Comparison of ENCODE assay signal across 28 cellular contexts in the genomic region with DNA sequence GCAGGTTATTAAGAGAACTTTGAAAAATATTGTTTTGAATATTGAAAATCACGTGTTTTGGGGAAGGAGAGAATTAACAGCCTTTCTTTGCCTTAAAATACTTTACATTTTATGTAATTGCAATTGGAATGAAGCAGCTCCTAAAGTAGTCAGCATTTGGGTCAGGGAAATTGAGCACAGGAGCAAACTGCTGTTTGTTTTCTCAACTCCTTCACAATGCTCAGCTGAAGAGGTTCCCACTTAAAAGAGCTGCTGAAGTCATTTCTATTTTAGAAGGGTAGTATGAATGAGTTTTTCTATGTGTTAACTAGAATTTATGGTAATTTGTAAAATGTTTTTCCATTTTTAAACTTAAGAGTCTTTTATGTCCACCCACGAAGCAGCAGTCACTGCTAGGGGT. TPM values are rescaled to one million over a fixed set of nuclear protein-coding genes. Genes with fewer than 3 reads are reported as not detected.
DNase-seq lines count a peak whose midpoint lies in the region; ATAC-seq, FAIRE-seq and TF ChIP-seq lines count a peak whose summit lies in the region.
"Had no signal": no experiment of that assay in that cellular context is flagged by ENCODE, and none has a peak within 500 bp of the region (broad histone marks: within the 10 kb centered on the region; RNA-seq: fewer than 3 reads in every experiment).

No MANE protein-coding gene starts in this region.

- H4K8ac ChIP-seq in H1 (ENCODE audit: extremely low read depth, insufficient read depth, low read length), result no peak overlapping the region

- FAIRE-seq in H1 (lab: Jason Lieb, UNC), result no peak
- FAIRE-seq: A549, bronchial epithelial cell, colon had no signal

- H3K18ac ChIP-seq in H1 (ENCODE audit: extremely low read depth, low read length), result no peak overlapping the region

- H2BK120ac ChIP-seq in H1 (replicated peaks; ENCODE audit: low read depth, low read length), result no peak overlapping the region

- H3K4me1 ChIP-seq in H1 (replicated peaks in 1 of 4; ENCODE audit: control insufficient read depth in 3 of 4, insufficient read depth in 4 of 4, low read length in 3 of 4), result peaks cover 0 to 4% (median 0%) of the 10 kb centered on the region in 4 experiments; a peak in 1 of 7 replicates
- H3K4me1 ChIP-seq: A549, foreskin keratinocyte had no signal

- H4K91ac ChIP-seq in H1 (replicated peaks; ENCODE audit: insufficient read length, low read length), result no peak overlapping the region

- no peak for TF ChIP-seq CTCF in H1 (IDR thresholded peaks at IDR 0.05; ENCODE audit: control extremely low read depth in 1 of 3, insufficient read depth in 1 of 3, low read depth in 1 of 3, low read length in 3 of 3)

- H3K9me3 ChIP-seq in H1 (ENCODE audit: insufficient read depth in 2 of 2, low read depth in 1 of 2, low read length in 1 of 2), result no peaks in the 10 kb centered on the region
- H3K9me3 ChIP-seq: A549 had no signal

- no peak overlapping the region for H3K9ac ChIP-seq in H1 (replicated peaks in 1 of 4; ENCODE audit: extremely low read depth in 1 of 4, low read depth in 3 of 4, low read length in 3 of 4)

- no peaks in the 10 kb centered on the region for H3K79me2 ChIP-seq in H1 (ENCODE audit: control insufficient read depth in 1 of 2, insufficient read depth in 2 of 2, low read length in 2 of 2)
- H3K79me2 ChIP-seq: hepatocyte had no signal

- peaks cover 24% of the 10 kb centered on the region for H3K4me1 Mint-ChIP-seq in activated CD4-positive, alpha-beta T cell treated with anti-CD3 and anti-CD28 coated beads, Interleukin-2, amount 10 ng/mL, durations not matched to agents 7 days and 5 days
- H3K4me1 Mint-ChIP-seq in effector memory CD8-positive, alpha-beta T cell (ENCODE audit: low read depth in 2 of 2), result peaks cover 10 to 16% of the 10 kb centered on the region in 2 donors

- no peak overlapping the region for H3K23ac ChIP-seq in H1 (ENCODE audit: insufficient read length)

- no peak for TF ChIP-seq POLR2A in H1 (IDR thresholded peaks at IDR 0.05; ENCODE audit: control extremely low read depth in 1 of 2, low read depth in 2 of 2, low read length in 2 of 2)

- H3K4me3 Mint-ChIP-seq in activated CD4-positive, alpha-beta T cell treated with anti-CD3 and anti-CD28 coated beads, Interleukin-2, amount 10 ng/mL, durations not matched to agents 7 days and 5 days, result no peak overlapping the region
- H3K4me3 Mint-ChIP-seq in effector memory CD8-positive, alpha-beta T cell, result no peak overlapping the region

- POLR2A ChIA-PET in activated CD4-positive, alpha-beta T cell treated with anti-CD3 and anti-CD28 coated beads, Interleukin-2, amount 10 ng/mL, durations not matched to agents 7 days and 5 days (lab: Charles Lee), result no interaction called here
- POLR2A ChIA-PET in H1 (lab: Charles Lee; ENCODE audit: partially characterized antibody), result no interaction called here

- no peak overlapping the region for H2AK5ac ChIP-seq in H1 (ENCODE audit: low read depth, low read length)

- H2AFZ ChIP-seq in H1 (ENCODE audit: low read length), result no peak overlapping the region
- H2AFZ ChIP-seq: hepatocyte had no signal

- no peak overlapping the region for H3K14ac ChIP-seq in H1 (ENCODE audit: insufficient read length)

- no peaks in the 10 kb centered on the region for H3K9me3 Mint-ChIP-seq in activated CD4-positive, alpha-beta T cell treated with anti-CD3 and anti-CD28 coated beads, Interleukin-2, amount 10 ng/mL, durations not matched to agents 7 days and 5 days
- no peaks in the 10 kb centered on the region for H3K9me3 Mint-ChIP-seq in effector memory CD8-positive, alpha-beta T cell
- H3K9me3 Mint-ChIP-seq: IgD-negative memory B cell had no signal

- CTCF ChIA-PET in activated CD4-positive, alpha-beta T cell treated with anti-CD3 and anti-CD28 coated beads, Interleukin-2, amount 10 ng/mL, durations not matched to agents 7 days and 5 days (lab: Charles Lee), result interaction anchor here (1.2 to 1.5 kb wide), 2 partner anchors 10 to 12 kb away, joined by 4 read pairs; no protein-coding TSS in a partner anchor
- CTCF ChIA-PET in H1 (lab: Charles Lee; ENCODE audit: partially characterized antibody), result no interaction called here

- H3K27me3 Mint-ChIP-seq in activated CD4-positive, alpha-beta T cell treated with anti-CD3 and anti-CD28 coated beads, Interleukin-2, amount 10 ng/mL, durations not matched to agents 7 days and 5 days, result no peaks in the 10 kb centered on the region
- no peaks in the 10 kb centered on the region for H3K27me3 Mint-ChIP-seq in effector memory CD8-positive, alpha-beta T cell
- H3K27me3 Mint-ChIP-seq: IgD-negative memory B cell had no signal

- 79% methylated on average over 2 of the region's 2 CpGs; no CpG with 5 or more reads in 1 of the 2 experiments for WGBS in H1 (ENCODE audit: extremely low coverage in 1 of 2, insufficient coverage in 1 of 2, insufficient read length in 1 of 2, insufficient replicate concordance in 2 of 2, low coverage in 1 of 2, low lambda C conversion rate in 2 of 2, missing lambda C conversion rate in 1 of 2), 2 experiments

- H2BK5ac ChIP-seq in H1 (ENCODE audit: low read depth, low read length), result no peak overlapping the region

- TF ChIP-seq EP300 in H1 (IDR thresholded peaks at IDR 0.05; ENCODE audit: borderline replicate concordance in 1 of 2, low read depth in 2 of 2, low read length in 2 of 2), result no peak

- peak overlapping the region; percentile 31 for H3K27ac Mint-ChIP-seq in activated CD4-positive, alpha-beta T cell treated with anti-CD3 and anti-CD28 coated beads, Interleukin-2, amount 10 ng/mL, durations not matched to agents 7 days and 5 days
- H3K27ac Mint-ChIP-seq in effector memory CD8-positive, alpha-beta T cell, result no peak overlapping the region

- H3K4me2 ChIP-seq in H1 (ENCODE audit: insufficient read depth in 1 of 2, low read depth in 2 of 2, low read length in 2 of 2), result no peak overlapping the region
- H3K4me2 ChIP-seq: A549, hepatocyte had no signal

- H4K20me1 ChIP-seq in H1 (replicated peaks in 1 of 2; ENCODE audit: control insufficient read depth in 1 of 2, insufficient read depth in 2 of 2, low read length in 2 of 2), result no peaks in the 10 kb centered on the region

- H2BK15ac ChIP-seq in H1 (ENCODE audit: low read length), result no peak overlapping the region

- H4K5ac ChIP-seq in H1 (ENCODE audit: insufficient read length, low read depth, low read length), result no peak overlapping the region

- no peak overlapping the region for H3K4ac ChIP-seq in H1 (replicated peaks; ENCODE audit: insufficient read length, low read depth, low read length)

- H3K36me3 ChIP-seq in H1 (ENCODE audit: control insufficient read depth in 2 of 4, insufficient read depth in 4 of 4, low read length in 3 of 4), result no peaks in the 10 kb centered on the region
- H3K36me3 ChIP-seq: WERI-Rb-1 had no signal

- H3K27ac ChIP-seq in H1 (ENCODE audit: low read depth, low read length), result no peak overlapping the region
- H3K27ac ChIP-seq: A549, foreskin keratinocyte, hepatocyte, WERI-Rb-1 had no signal

- no peak for DNase-seq in activated CD4-positive, alpha-beta T cell treated with anti-CD3 and anti-CD28 coated beads, Interleukin-2, amount 10 ng/mL, durations not matched to agents 7 days and 5 days
- DNase-seq in activated CD4-positive, alpha-beta T cell treated with anti-CD3 and anti-CD28 coated beads for 4 hours, result no peak
- DNase-seq in DMS79 (lab: John Stamatoyannopoulos, UW) (peak; percentile 57), NCI-H774 (lab: John Stamatoyannopoulos, UW) (peak; percentile 59), H1 (ENCODE audit: low read depth in 1 of 2, low spot score in 2 of 2) (no peak), NOMO-1 (lab: John Stamatoyannopoulos, UW; ENCODE audit: unreplicated experiment in 2 of 2) (no peak)
- DNase-seq in effector memory CD8-positive, alpha-beta T cell, result no peak
- DNase-seq: activated CD4-positive, alpha-beta T cell treated with anti-CD3 and anti-CD28 coated beads, Interleukin-2, amount 50 U/mL, for 48 hours; activated T-cell treated with anti-CD3 and anti-CD28 coated beads, Interleukin-2, amount 50 U/mL, for 1 hour; amygdala; effector memory CD4-positive, alpha-beta T cell; foreskin keratinocyte; mesendoderm; stimulated activated CD4-positive, alpha-beta T cell treated with anti-CD3 and anti-CD28 coated beads, Interleukin-1b, Interleukin-23, amount 100 ng/mL, for 48 hours; substantia nigra; T-helper 9 cell; WERI-Rb-1 had no signal

- no peaks in the 10 kb centered on the region for H3K79me1 ChIP-seq in H1 (ENCODE audit: low read depth, low read length)

- no peaks in the 10 kb centered on the region for H3K23me2 ChIP-seq in H1 (ENCODE audit: low read depth, low read length)

- no peak overlapping the region for H3K56ac ChIP-seq in H1 (replicated peaks; ENCODE audit: insufficient read length, low read depth, low read length)

- H2BK20ac ChIP-seq in H1 (ENCODE audit: low read length), result no peak overlapping the region

- no peak overlapping the region for H3K4me3 ChIP-seq in H1 (ENCODE audit: extremely low read depth in 1 of 4, insufficient read depth in 2 of 4, low read depth in 3 of 4, low read length in 4 of 4)
- H3K4me3 ChIP-seq: A549, hepatocyte, skin epidermis had no signal

- 0 out of 2 replicates have a peak overlapping the region, but pooled peaks have one; percentile 2 for H2BK12ac ChIP-seq in H1 (ENCODE audit: low read depth, low read length)

- no peaks in the 10 kb centered on the region for H3K36me3 Mint-ChIP-seq in activated CD4-positive, alpha-beta T cell treated with anti-CD3 and anti-CD28 coated beads, Interleukin-2, amount 10 ng/mL, durations not matched to agents 7 days and 5 days (ENCODE audit: low read depth)
- peaks cover 7% of the 10 kb centered on the region for H3K36me3 Mint-ChIP-seq in effector memory CD8-positive, alpha-beta T cell (ENCODE audit: insufficient read depth)
- H3K36me3 Mint-ChIP-seq: IgD-negative memory B cell had no signal

- ATAC-seq in HG03520 (IDR thresholded peaks at IDR 0.05; ENCODE audit: unreplicated experiment), result no peak
- no peak for ATAC-seq in effector memory CD8-positive, alpha-beta T cell (replicated peaks)
- ATAC-seq: A549, esophagus mucosa, foreskin keratinocyte, Right ventricle myocardium inferior had no signal

- no peaks in the 10 kb centered on the region for H3K27me3 ChIP-seq in H1 (replicated peaks in 1 of 4; ENCODE audit: control insufficient read depth in 3 of 4, extremely low read depth in 1 of 4, insufficient read depth in 3 of 4, low read length in 3 of 4)
- H3K27me3 ChIP-seq: foreskin keratinocyte, hepatocyte had no signal

- no peak for TF ChIP-seq RAD21 in H1 (IDR thresholded peaks at IDR 0.05 in 1 of 2, conservative IDR thresholded peaks at IDR 0.05 in 1 of 2; ENCODE audit: low read depth in 2 of 2, low read length in 2 of 2)

RNA-seq across cellular contexts. Expression of a gene that starts 8.1 kb away (rescaled TPM):
- 100 to 1,000 TPM; 326 to 344 TPM for total RNA-seq in activated CD4-positive, alpha-beta T cell treated with anti-CD3 and anti-CD28 coated beads, Interleukin-2, amount 10 ng/mL, durations not matched to agents 7 days and 5 days
- 39.8 and 46.2 TPM in 2 replicates for total RNA-seq in H1 (2021; fragmentation: NEBNext Ultra II Directional; extraction: Animal tissue kit (Norgen Biotek cat#: 25700))
- polyA plus RNA-seq in H1 (2011; rRNA removed), result 55.2 and 79.1 TPM in 2 replicates
- polyA plus RNA-seq in H1 (2011; cell fraction: cytosol; rRNA removed), result 42.6 TPM
- polyA plus RNA-seq in H1 (2011; cell fraction: nucleus; rRNA removed), result 42.7 TPM
- polyA plus RNA-seq in H1 (2012, experiment 1 of 2), result 28.1 to 49.5 TPM (median 39.5 TPM) in 4 replicates
- 31.0 TPM for polyA plus RNA-seq in H1 (2012, experiment 2 of 2)
- 31.3 TPM for polyA plus RNA-seq in H1 (2013, experiment 1 of 2)
- 31.0 TPM for polyA plus RNA-seq in H1 (2013, experiment 2 of 2)
- polyA minus RNA-seq in H1 (2011; rRNA and poly(A)+ RNA removed), result 52.7 and 73.3 TPM in 2 replicates
- 54.7 TPM for polyA minus RNA-seq in H1 (2011; cell fraction: cytosol; rRNA and poly(A)+ RNA removed)
- polyA minus RNA-seq in H1 (2011; cell fraction: nucleus; rRNA and poly(A)+ RNA removed), result 53.6 TPM

RNA-seq across cellular contexts. Expression of a gene that starts 18.2 kb away (rescaled TPM):
- total RNA-seq in activated CD4-positive, alpha-beta T cell treated with anti-CD3 and anti-CD28 coated beads, Interleukin-2, amount 10 ng/mL, durations not matched to agents 7 days and 5 days, result 1 to 10 TPM; 2.5 to 3.2 TPM
- 0.92 and 1.3 TPM in 2 replicates for total RNA-seq in H1 (2021; fragmentation: NEBNext Ultra II Directional; extraction: Animal tissue kit (Norgen Biotek cat#: 25700))
- 0.67 and 0.85 TPM in 2 replicates for polyA plus RNA-seq in H1 (2011; rRNA removed)
- polyA plus RNA-seq in H1 (2011; cell fraction: cytosol; rRNA removed), result 0.80 TPM
- 5.5 TPM for polyA plus RNA-seq in H1 (2011; cell fraction: nucleus; rRNA removed)
- 0.59 to 2.2 TPM (median 1.1 TPM) in 4 replicates for polyA plus RNA-seq in H1 (2012, experiment 1 of 2)
- polyA plus RNA-seq in H1 (2012, experiment 2 of 2), result 0.12 TPM
- 0.65 TPM for polyA plus RNA-seq in H1 (2013, experiment 1 of 2)
- polyA plus RNA-seq in H1 (2013, experiment 2 of 2), result 0.57 TPM
- 1.0 and 1.4 TPM in 2 replicates for polyA minus RNA-seq in H1 (2011; rRNA and poly(A)+ RNA removed)
- not detected for polyA minus RNA-seq in H1 (2011; cell fraction: cytosol; rRNA and poly(A)+ RNA removed)
- 3.5 TPM for polyA minus RNA-seq in H1 (2011; cell fraction: nucleus; rRNA and poly(A)+ RNA removed)
- polyA plus RNA-seq: hepatocyte had no signal

RNA-seq across cellular contexts. Expression of a gene that starts 39.9 kb away (rescaled TPM):
- under 1 TPM; 0.15 to 0.31 TPM for total RNA-seq in activated CD4-positive, alpha-beta T cell treated with anti-CD3 and anti-CD28 coated beads, Interleukin-2, amount 10 ng/mL, durations not matched to agents 7 days and 5 days
- total RNA-seq in H1 (2021; fragmentation: NEBNext Ultra II Directional; extraction: Animal tissue kit (Norgen Biotek cat#: 25700)), result 0.54 TPM in 1 of 2 replicates, not detected in the other
- 0.05 and 0.27 TPM in 2 replicates for polyA plus RNA-seq in H1 (2011; rRNA removed)
- polyA plus RNA-seq in H1 (2011; cell fraction: cytosol; rRNA removed), result 0.32 TPM
- polyA plus RNA-seq in H1 (2011; cell fraction: nucleus; rRNA removed), result 1.0 TPM
- 0.32 to 0.90 TPM (median 0.56 TPM) in 4 replicates for polyA plus RNA-seq in H1 (2012, experiment 1 of 2)
- not detected for polyA plus RNA-seq in H1 (2012, experiment 2 of 2)
- 0.08 TPM for polyA plus RNA-seq in H1 (2013, experiment 1 of 2)
- 0.09 TPM for polyA plus RNA-seq in H1 (2013, experiment 2 of 2)
- polyA minus RNA-seq in H1 (2011; rRNA and poly(A)+ RNA removed), result not detected in 2 replicates
- not detected for polyA minus RNA-seq in H1 (2011; cell fraction: cytosol; rRNA and poly(A)+ RNA removed)
- polyA minus RNA-seq in H1 (2011; cell fraction: nucleus; rRNA and poly(A)+ RNA removed), result 0.50 TPM
- total RNA-seq: esophagus mucosa, M059J, osteoblast, Right ventricle myocardium inferior had no signal
- polyA plus RNA-seq: foreskin keratinocyte, hepatocyte had no signal

Comparison
In these comparisons a context has a peak if more than half of its experiments do, and no peak if none do; other contexts are left out.
1. DNase-seq: peak in DMS79 (single experiment) and NCI-H774 (single experiment); none in activated CD4-positive, alpha-beta T cell treated with anti-CD3 and anti-CD28 coated beads, Interleukin-2, amount 10 ng/mL, durations not matched to agents 7 days and 5 days (single experiment), activated CD4-positive, alpha-beta T cell treated with anti-CD3 and anti-CD28 coated beads for 4 hours (0 of 2), H1 (0 of 2), NOMO-1 (0 of 2) and effector memory CD8-positive, alpha-beta T cell (0 of 3).